22 cellular contexts compared by ENCODE assay signal in the genomic region with DNA sequence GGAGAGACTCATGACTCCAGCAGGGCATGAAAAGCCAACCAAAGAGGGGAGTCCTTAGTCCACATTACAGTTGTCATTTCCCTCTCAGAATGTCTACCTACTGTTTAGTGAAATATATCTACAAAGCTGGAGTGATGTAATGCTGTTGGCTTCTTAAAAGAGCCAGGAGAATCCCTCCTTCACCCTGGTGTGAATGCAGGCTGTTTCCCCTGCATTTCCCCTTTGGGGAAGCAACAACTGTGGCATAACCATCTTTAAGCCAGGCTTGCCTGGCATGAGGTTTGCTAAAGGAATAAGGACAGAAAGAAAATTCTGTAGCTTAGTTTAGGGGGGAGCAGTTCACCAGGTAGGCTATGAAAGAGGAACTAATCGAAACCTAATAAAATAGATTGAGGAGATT.
"Had no signal": no experiment of that assay in that cellular context is flagged by ENCODE, and none has a peak within 500 bp of the region (broad histone marks: within the 10 kb centered on the region; RNA-seq: fewer than 3 reads in every experiment).

No MANE protein-coding gene starts in this region.

- ATAC-seq: activated CD8-positive, alpha-beta T cell treated with anti-CD3 and anti-CD28 coated beads, Interleukin-2, amount 10 ng/mL, durations not matched to agents 7 days and 5 days; activated naive CD8-positive, alpha-beta T cell treated with anti-CD3 and anti-CD28 coated beads, Interleukin-2, amount 50 U/mL, for 24 hours; body of pancreas; gastrocnemius medialis had no signal

- H3K36me3 ChIP-seq: esophagus muscularis mucosa, gastrocnemius medialis, neutrophil, ovary, prostate gland, spleen, thoracic aorta, vagina had no signal

- H3K27me3 ChIP-seq: body of pancreas, gastrocnemius medialis, neutrophil, ovary, spleen, vagina had no signal

- H3K27ac ChIP-seq: esophagus muscularis mucosa, gastrocnemius medialis, neutrophil, ovary, prostate gland, spleen, thoracic aorta, vagina had no signal

- H3K4me3 ChIP-seq: body of pancreas, esophagus muscularis mucosa, gastrocnemius medialis, ovary, prostate gland, spleen, thoracic aorta, vagina had no signal

- H3K4me1 ChIP-seq: esophagus muscularis mucosa, gastrocnemius medialis, prostate gland, vagina had no signal

- H3K9me3 ChIP-seq: body of pancreas, esophagus muscularis mucosa, gastrocnemius medialis, neutrophil, ovary, prostate gland, spleen, thoracic aorta, vagina had no signal

- FAIRE-seq: islet of Langerhans had no signal

- DNase-seq: activated CD4-positive, alpha-beta T cell treated with anti-CD3 and anti-CD28 coated beads for 1 hour; activated CD4-positive, alpha-beta T cell treated with anti-CD3 and anti-CD28 coated beads, Interleukin-2, amount 50 U/mL, for 1 hour; activated CD8-positive, alpha-beta T cell treated with anti-CD3 and anti-CD28 coated beads, Interleukin-2, amount 10 ng/mL, durations not matched to agents 7 days and 5 days; activated gamma-delta T cell; activated naive CD4-positive, alpha-beta T cell treated with anti-CD3 and anti-CD28 coated beads, Interleukin-2, amount 50 U/mL, for 16 hours; activated naive CD8-positive, alpha-beta T cell treated with anti-CD3 and anti-CD28 coated beads, Interleukin-2, amount 50 U/mL, for 24 hours; body of pancreas; central memory CD4-positive, alpha-beta T cell; effector memory CD4-positive, alpha-beta T cell; gastrocnemius medialis; hypothalamus; left cardiac atrium; ovary; spleen; stimulated activated CD4-positive, alpha-beta T cell treated with anti-CD3 and anti-CD28 coated beads, Interleukin-4, amount 100 ng/mL, for 1 hour; stimulated activated naive CD4-positive, alpha-beta T cell had no signal
